Comparison of ENCODE assay signal across 9 cellular contexts in the genomic region with DNA sequence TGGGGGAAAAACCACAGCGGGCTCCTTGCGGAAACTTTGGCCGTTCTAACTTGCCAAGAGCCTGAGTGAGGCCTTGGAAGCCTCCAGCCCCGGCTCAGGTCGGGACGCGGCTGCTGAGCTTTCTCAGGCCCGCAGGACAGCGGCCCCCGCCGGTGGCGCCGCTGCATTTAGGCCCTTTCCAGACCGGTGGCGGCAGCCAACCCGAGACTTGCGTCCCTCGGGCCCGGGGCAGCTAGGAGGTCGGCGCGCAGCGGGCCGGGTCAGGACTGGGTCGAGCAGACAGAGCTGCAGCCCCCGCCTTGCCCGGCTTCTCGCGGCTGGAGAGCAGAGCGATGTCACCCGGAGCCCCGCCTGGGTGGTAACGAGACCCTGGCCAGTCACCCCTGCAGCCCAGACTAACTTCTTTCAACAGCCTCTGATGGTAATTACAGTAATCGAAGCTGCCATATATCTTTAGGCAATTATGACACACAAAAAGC. TPM values are rescaled to one million over a fixed set of nuclear protein-coding genes. Genes with fewer than 3 reads are reported as not detected.
DNase-seq lines count a peak whose midpoint lies in the region; ATAC-seq, FAIRE-seq and TF ChIP-seq lines count a peak whose summit lies in the region.
"Had no signal": no experiment of that assay in that cellular context is flagged by ENCODE, and none has a peak within 500 bp of the region (broad histone marks: within the 10 kb centered on the region; RNA-seq: fewer than 3 reads in every experiment).

No MANE protein-coding gene starts in this region.

- H3K36me3 Mint-ChIP-seq in activated naive CD8-positive, alpha-beta T cell, result no peaks in the 10 kb centered on the region
- no peaks in the 10 kb centered on the region for H3K36me3 Mint-ChIP-seq in activated naive CD8-positive, alpha-beta T cell treated with anti-CD3 and anti-CD28 coated beads for 36 hours

- H3K27me3 ChIP-seq in lung (ENCODE audit: control insufficient read depth, insufficient read depth), result peaks cover 9% of the 10 kb centered on the region
- H3K27me3 ChIP-seq in upper lobe of right lung, result peaks cover 100% of the 10 kb centered on the region

- peaks cover 39% of the 10 kb centered on the region for H3K4me1 Mint-ChIP-seq in activated naive CD8-positive, alpha-beta T cell (ENCODE audit: low read depth)
- peaks cover 40% of the 10 kb centered on the region for H3K4me1 Mint-ChIP-seq in activated naive CD8-positive, alpha-beta T cell treated with anti-CD3 and anti-CD28 coated beads for 36 hours

- no peak for FAIRE-seq in D721Med (lab: Jason Lieb, UNC)

- peaks cover 0 to 5% of the 10 kb centered on the region in 2 donors for H3K9me3 ChIP-seq in lung (ENCODE audit: control insufficient read depth in 2 of 2, insufficient read depth in 1 of 2, low read length in 1 of 2)
- H3K9me3 ChIP-seq in upper lobe of right lung, result no peaks in the 10 kb centered on the region

- H3K9me3 Mint-ChIP-seq in activated naive CD8-positive, alpha-beta T cell (ENCODE audit: low read depth), result peaks cover 4% of the 10 kb centered on the region
- H3K9me3 Mint-ChIP-seq in activated naive CD8-positive, alpha-beta T cell treated with anti-CD3 and anti-CD28 coated beads for 36 hours, result no peaks in the 10 kb centered on the region

- no peak for DNase-seq in activated naive CD8-positive, alpha-beta T cell treated with anti-CD3 and anti-CD28 coated beads for 36 hours
- DNase-seq in cardiac fibroblast (ENCODE audit: low read depth in 2 of 2), result peak; percentile 17 to 27
- DNase-seq in lung (ENCODE audit: low spot score), result no peak
- peak; percentile 71 for DNase-seq in upper lobe of right lung
- DNase-seq in D721Med (ENCODE audit: insufficient read length, low spot score), result no peak
- DNase-seq in stimulated activated CD4-positive, alpha-beta T cell treated with anti-CD3 and anti-CD28 coated beads, Interleukin-4, amount 100 ng/mL, for 24 hours, result no peak

- H3K27ac ChIP-seq in lung (ENCODE audit: low read depth in 1 of 2, low read length in 1 of 2) (no peak overlapping the region), upper lobe of right lung (no peak overlapping the region)

- intact Hi-C loops in upper lobe of right lung (cut with DNase I), result no loop called here

- H3K4me3 Mint-ChIP-seq in activated naive CD8-positive, alpha-beta T cell, result peak overlapping the region; percentile 76
- no peak overlapping the region for H3K4me3 Mint-ChIP-seq in activated naive CD8-positive, alpha-beta T cell treated with anti-CD3 and anti-CD28 coated beads for 36 hours

- H3K4me1 ChIP-seq in lung (ENCODE audit: control insufficient read depth in 2 of 2, insufficient read depth in 2 of 2, low read length in 2 of 2) (peaks cover 7 to 38% of the 10 kb centered on the region in 2 donors), upper lobe of right lung (peaks cover 50% of the 10 kb centered on the region)

- peaks cover 50% of the 10 kb centered on the region for H3K27me3 Mint-ChIP-seq in activated naive CD8-positive, alpha-beta T cell
- peaks cover 100% of the 10 kb centered on the region for H3K27me3 Mint-ChIP-seq in activated naive CD8-positive, alpha-beta T cell treated with anti-CD3 and anti-CD28 coated beads for 36 hours

- WGBS in lung, 2 donors, result 1 to 3% methylated on average over 34 of the region's 34 CpGs

- TF ChIP-seq CTCF in cardiac fibroblast (IDR thresholded peaks at IDR 0.05; ENCODE audit: low read depth, low read length) (peak; percentile 34), lung (IDR thresholded peaks at IDR 0.05; ENCODE audit: control extremely low read depth, extremely low read depth) (no peak), upper lobe of right lung (IDR thresholded peaks at IDR 0.05) (peak; percentile 36), D721Med (IDR thresholded peaks at IDR 0.05; ENCODE audit: insufficient read depth, missing control alignments) (no peak)

- H3K36me3 ChIP-seq in lung (ENCODE audit: control insufficient read depth in 2 of 2, insufficient read depth in 2 of 2, low read length in 2 of 2), result no peaks in the 10 kb centered on the region
- no peaks in the 10 kb centered on the region for H3K36me3 ChIP-seq in upper lobe of right lung

- no peak overlapping the region for H3K27ac Mint-ChIP-seq in activated naive CD8-positive, alpha-beta T cell
- no peak overlapping the region for H3K27ac Mint-ChIP-seq in activated naive CD8-positive, alpha-beta T cell treated with anti-CD3 and anti-CD28 coated beads for 36 hours

- H3K4me3 ChIP-seq in cardiac fibroblast (replicated peaks in 1 of 2; ENCODE audit: low read depth in 2 of 2, low read length in 2 of 2) (no peak overlapping the region), lung (no peak overlapping the region), upper lobe of right lung (peak overlapping the region; percentile 26)

- peak; percentile 29 for ATAC-seq in lung (ENCODE audit: insufficient read depth, low FRiP score)
- ATAC-seq in upper lobe of right lung, result peak; percentile 60
- ATAC-seq in GM18909 (IDR thresholded peaks at IDR 0.05; ENCODE audit: poor library complexity, unreplicated experiment), result no peak

RNA-seq across cellular contexts. Expression of a gene that starts 2.7 kb away (rescaled TPM):
- total RNA-seq in activated naive CD8-positive, alpha-beta T cell treated with anti-CD3 and anti-CD28 coated beads for 36 hours, result not detected
- total RNA-seq in lung (not detected), upper lobe of right lung (not detected)
- polyA plus RNA-seq in lung, result under 1 TPM in 1 of 2 donors, not detected in 1; 0.01 TPM
- total RNA-seq: T-helper 1 cell treated with Interleukin-12 subunit alpha and Interleukin-12 subunit beta and Interleukin-4 antibody, amounts not matched to agents 30 ng/mL and 1 ng/mL, for 36 hours had no signal

Comparison
In these comparisons a context has a peak if more than half of its experiments do, and no peak if none do; other contexts are left out.
1. DNase-seq: peak in cardiac fibroblast (2 of 2) and upper lobe of right lung (single experiment); none in activated naive CD8-positive, alpha-beta T cell treated with anti-CD3 and anti-CD28 coated beads for 36 hours (single experiment), lung (single experiment), D721Med (single experiment) and stimulated activated CD4-positive, alpha-beta T cell treated with anti-CD3 and anti-CD28 coated beads, Interleukin-4, amount 100 ng/mL, for 24 hours (single experiment).
2. CTCF ChIP-seq: peak in cardiac fibroblast (single experiment) and upper lobe of right lung (single experiment); none in lung (single experiment) and D721Med (single experiment).